Comparison of ENCODE assay signal across 1 cellular context in the genomic region with DNA sequence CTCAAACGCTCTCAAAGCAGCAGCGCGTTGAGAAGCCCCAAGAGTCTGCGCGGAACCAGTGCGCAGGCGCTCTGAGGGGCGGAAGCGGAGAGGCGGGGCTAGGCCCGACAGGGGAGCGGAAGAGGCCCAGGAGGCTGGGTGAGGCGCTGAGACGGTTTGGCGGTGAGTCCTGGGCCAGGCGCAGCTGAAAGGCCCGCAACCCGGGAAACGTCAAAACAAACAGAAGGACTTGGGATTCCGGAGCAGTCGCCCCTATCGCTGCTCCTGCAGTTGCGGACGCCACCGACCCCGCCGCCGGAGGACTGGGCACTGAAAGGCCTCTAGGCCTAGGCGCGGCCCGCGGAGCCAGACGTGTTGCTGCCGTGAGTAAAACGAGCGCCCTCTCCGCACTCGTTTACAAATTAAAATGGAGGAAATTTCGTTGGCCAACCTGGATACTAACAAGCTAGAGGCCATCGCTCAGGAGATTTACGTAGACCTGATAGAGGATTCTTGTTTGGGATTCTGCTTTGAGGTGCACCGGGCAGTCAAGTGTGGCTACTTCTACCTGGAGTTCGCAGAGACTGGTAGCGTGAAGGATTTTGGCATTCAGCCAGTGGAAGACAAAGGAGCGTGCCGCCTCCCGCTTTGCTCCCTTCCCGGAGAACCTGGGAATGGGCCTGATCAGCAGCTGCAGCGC.
A peak's percentile ranks its signal among the peaks of the same experiment; 100 is the strongest.
TF ChIP-seq lines count a peak whose summit lies in the region.

A gene with protein sequence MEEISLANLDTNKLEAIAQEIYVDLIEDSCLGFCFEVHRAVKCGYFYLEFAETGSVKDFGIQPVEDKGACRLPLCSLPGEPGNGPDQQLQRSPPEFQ (plus strand): TSS at position 129 of the 679 bp plus-strand sequence. CDS start 278 bp downstream, at position 407.

TF ChIP-seq in HepG2, 621 proteins besides CTCF, POLR2A, EP300 and RAD21 (continued from another document and continues in another):
- TF ChIP-seq, protein P1, sequence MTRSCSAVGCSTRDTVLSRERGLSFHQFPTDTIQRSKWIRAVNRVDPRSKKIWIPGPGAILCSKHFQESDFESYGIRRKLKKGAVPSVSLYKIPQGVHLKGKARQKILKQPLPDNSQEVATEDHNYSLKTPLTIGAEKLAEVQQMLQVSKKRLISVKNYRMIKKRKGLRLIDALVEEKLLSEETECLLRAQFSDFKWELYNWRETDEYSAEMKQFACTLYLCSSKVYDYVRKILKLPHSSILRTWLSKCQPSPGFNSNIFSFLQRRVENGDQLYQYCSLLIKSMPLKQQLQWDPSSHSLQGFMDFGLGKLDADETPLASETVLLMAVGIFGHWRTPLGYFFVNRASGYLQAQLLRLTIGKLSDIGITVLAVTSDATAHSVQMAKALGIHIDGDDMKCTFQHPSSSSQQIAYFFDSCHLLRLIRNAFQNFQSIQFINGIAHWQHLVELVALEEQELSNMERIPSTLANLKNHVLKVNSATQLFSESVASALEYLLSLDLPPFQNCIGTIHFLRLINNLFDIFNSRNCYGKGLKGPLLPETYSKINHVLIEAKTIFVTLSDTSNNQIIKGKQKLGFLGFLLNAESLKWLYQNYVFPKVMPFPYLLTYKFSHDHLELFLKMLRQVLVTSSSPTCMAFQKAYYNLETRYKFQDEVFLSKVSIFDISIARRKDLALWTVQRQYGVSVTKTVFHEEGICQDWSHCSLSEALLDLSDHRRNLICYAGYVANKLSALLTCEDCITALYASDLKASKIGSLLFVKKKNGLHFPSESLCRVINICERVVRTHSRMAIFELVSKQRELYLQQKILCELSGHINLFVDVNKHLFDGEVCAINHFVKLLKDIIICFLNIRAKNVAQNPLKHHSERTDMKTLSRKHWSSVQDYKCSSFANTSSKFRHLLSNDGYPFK (CRISPR knock-in tag; IDR thresholded peaks at IDR 0.05; ENCODE audit: borderline replicate concordance), result peak; percentile 77; the same call in 1 of the 2 replicates
- TF ChIP-seq CC2D1A (CRISPR knock-in tag; IDR thresholded peaks at IDR 0.05) (no peak), SNRNP70 (IDR thresholded peaks at IDR 0.05; ENCODE audit: low read depth, low read length) (no peak), GPN1 (CRISPR knock-in tag; IDR thresholded peaks at IDR 0.05; ENCODE audit: borderline replicate concordance) (no peak), ZNF33B (CRISPR knock-in tag; IDR thresholded peaks at IDR 0.05) (peak; percentile 68; the same call in 1 of the 2 replicates), KLF16 (CRISPR knock-in tag; IDR thresholded peaks at IDR 0.05) (peak in 1 of 2 experiments; percentile 84; a peak in 1 of 4 replicates), ZNF296 (CRISPR knock-in tag; conservative IDR thresholded peaks at IDR 0.05) (peak; percentile 67; the same call in 1 of the 2 replicates), ZFP82 (CRISPR knock-in tag; IDR thresholded peaks at IDR 0.05; ENCODE audit: borderline replicate concordance) (peak; percentile 95; the same call in 1 of the 2 replicates), ZKSCAN8 (CRISPR knock-in tag; IDR thresholded peaks at IDR 0.05; ENCODE audit: borderline replicate concordance) (no peak), ZNF33A (CRISPR knock-in tag; IDR thresholded peaks at IDR 0.05; ENCODE audit: borderline replicate concordance) (no peak), NCOA2 (CRISPR knock-in tag; IDR thresholded peaks at IDR 0.05) (no peak; the same call in 1 of the 2 replicates), RORA (CRISPR knock-in tag; IDR thresholded peaks at IDR 0.05) (no peak), HMG20A (CRISPR knock-in tag; IDR thresholded peaks at IDR 0.05; ENCODE audit: borderline replicate concordance) (no peak), ZNF253 (CRISPR knock-in tag; IDR thresholded peaks at IDR 0.05; ENCODE audit: borderline replicate concordance) (0 out of 2 replicates have a peak, but pooled peaks have one; percentile 29), EHMT2 (IDR thresholded peaks at IDR 0.05; ENCODE audit: borderline replicate concordance, low read depth, low read length) (no peak), PTBP1 (IDR thresholded peaks at IDR 0.05; ENCODE audit: low read depth, low read length, poor library complexity, severe bottlenecking) (no peak), ELF3 (CRISPR knock-in tag; IDR thresholded peaks at IDR 0.05) (no peak; the same call in 1 of the 2 replicates), ZNF124 (CRISPR knock-in tag; IDR thresholded peaks at IDR 0.05) (peak; percentile 80; the same call in 1 of the 2 replicates), HOXD1 (CRISPR knock-in tag; IDR thresholded peaks at IDR 0.05) (no peak), ZFP1 (CRISPR knock-in tag; IDR thresholded peaks at IDR 0.05) (no peak), ZNF629 (CRISPR knock-in tag; conservative IDR thresholded peaks at IDR 0.05) (no peak), MTA1 (CRISPR knock-in tag; IDR thresholded peaks at IDR 0.05; ENCODE audit: borderline replicate concordance) (no peak; the same call in 1 of the 2 replicates), ZNF652 (CRISPR knock-in tag; IDR thresholded peaks at IDR 0.05; ENCODE audit: borderline replicate concordance, low read depth) (0 out of 2 replicates have a peak, but pooled peaks have one; percentile 33), MEIS1 (CRISPR knock-in tag; IDR thresholded peaks at IDR 0.05; ENCODE audit: borderline replicate concordance) (0 out of 2 replicates have a peak, but pooled peaks have one; percentile 23), ZNF841 (CRISPR knock-in tag; IDR thresholded peaks at IDR 0.05; ENCODE audit: borderline replicate concordance) (0 out of 2 replicates have a peak, but pooled peaks have one; percentile 22), XBP1 (CRISPR knock-in tag; IDR thresholded peaks at IDR 0.05) (no peak), ZNF709 (CRISPR knock-in tag; IDR thresholded peaks at IDR 0.05) (peak; percentile 74; the same call in 1 of the 2 replicates), ZNF446 (CRISPR knock-in tag; IDR thresholded peaks at IDR 0.05) (peak; percentile 74; the same call in 1 of the 2 replicates), ZNF282 (IDR thresholded peaks at IDR 0.05; ENCODE audit: partially characterized antibody) (no peak), MAFF (IDR thresholded peaks at IDR 0.05; ENCODE audit: low read depth, low read length) (no peak), NFIB (CRISPR knock-in tag; IDR thresholded peaks at IDR 0.05; ENCODE audit: borderline replicate concordance) (no peak), PHF21A (CRISPR knock-in tag; IDR thresholded peaks at IDR 0.05) (peak; percentile 77; the same call in 1 of the 2 replicates), ZNF564 (CRISPR knock-in tag; IDR thresholded peaks at IDR 0.05) (no peak), TAF1 (CRISPR knock-in tag; IDR thresholded peaks at IDR 0.05) (peak; percentile 85)
- TF ChIP-seq, protein P2, sequence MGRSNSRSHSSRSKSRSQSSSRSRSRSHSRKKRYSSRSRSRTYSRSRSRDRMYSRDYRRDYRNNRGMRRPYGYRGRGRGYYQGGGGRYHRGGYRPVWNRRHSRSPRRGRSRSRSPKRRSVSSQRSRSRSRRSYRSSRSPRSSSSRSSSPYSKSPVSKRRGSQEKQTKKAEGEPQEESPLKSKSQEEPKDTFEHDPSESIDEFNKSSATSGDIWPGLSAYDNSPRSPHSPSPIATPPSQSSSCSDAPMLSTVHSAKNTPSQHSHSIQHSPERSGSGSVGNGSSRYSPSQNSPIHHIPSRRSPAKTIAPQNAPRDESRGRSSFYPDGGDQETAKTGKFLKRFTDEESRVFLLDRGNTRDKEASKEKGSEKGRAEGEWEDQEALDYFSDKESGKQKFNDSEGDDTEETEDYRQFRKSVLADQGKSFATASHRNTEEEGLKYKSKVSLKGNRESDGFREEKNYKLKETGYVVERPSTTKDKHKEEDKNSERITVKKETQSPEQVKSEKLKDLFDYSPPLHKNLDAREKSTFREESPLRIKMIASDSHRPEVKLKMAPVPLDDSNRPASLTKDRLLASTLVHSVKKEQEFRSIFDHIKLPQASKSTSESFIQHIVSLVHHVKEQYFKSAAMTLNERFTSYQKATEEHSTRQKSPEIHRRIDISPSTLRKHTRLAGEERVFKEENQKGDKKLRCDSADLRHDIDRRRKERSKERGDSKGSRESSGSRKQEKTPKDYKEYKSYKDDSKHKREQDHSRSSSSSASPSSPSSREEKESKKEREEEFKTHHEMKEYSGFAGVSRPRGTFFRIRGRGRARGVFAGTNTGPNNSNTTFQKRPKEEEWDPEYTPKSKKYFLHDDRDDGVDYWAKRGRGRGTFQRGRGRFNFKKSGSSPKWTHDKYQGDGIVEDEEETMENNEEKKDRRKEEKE (IDR thresholded peaks at IDR 0.05), result no peak
- TF ChIP-seq, protein P3, sequence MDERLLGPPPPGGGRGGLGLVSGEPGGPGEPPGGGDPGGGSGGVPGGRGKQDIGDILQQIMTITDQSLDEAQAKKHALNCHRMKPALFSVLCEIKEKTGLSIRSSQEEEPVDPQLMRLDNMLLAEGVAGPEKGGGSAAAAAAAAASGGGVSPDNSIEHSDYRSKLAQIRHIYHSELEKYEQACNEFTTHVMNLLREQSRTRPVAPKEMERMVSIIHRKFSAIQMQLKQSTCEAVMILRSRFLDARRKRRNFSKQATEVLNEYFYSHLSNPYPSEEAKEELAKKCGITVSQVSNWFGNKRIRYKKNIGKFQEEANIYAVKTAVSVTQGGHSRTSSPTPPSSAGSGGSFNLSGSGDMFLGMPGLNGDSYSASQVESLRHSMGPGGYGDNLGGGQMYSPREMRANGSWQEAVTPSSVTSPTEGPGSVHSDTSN (CRISPR knock-in tag; IDR thresholded peaks at IDR 0.05), result no peak
- TF ChIP-seq, protein P4, sequence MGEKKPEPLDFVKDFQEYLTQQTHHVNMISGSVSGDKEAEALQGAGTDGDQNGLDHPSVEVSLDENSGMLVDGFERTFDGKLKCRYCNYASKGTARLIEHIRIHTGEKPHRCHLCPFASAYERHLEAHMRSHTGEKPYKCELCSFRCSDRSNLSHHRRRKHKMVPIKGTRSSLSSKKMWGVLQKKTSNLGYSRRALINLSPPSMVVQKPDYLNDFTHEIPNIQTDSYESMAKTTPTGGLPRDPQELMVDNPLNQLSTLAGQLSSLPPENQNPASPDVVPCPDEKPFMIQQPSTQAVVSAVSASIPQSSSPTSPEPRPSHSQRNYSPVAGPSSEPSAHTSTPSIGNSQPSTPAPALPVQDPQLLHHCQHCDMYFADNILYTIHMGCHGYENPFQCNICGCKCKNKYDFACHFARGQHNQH (CRISPR knock-in tag; IDR thresholded peaks at IDR 0.05), result no peak
- TF ChIP-seq, protein P5, sequence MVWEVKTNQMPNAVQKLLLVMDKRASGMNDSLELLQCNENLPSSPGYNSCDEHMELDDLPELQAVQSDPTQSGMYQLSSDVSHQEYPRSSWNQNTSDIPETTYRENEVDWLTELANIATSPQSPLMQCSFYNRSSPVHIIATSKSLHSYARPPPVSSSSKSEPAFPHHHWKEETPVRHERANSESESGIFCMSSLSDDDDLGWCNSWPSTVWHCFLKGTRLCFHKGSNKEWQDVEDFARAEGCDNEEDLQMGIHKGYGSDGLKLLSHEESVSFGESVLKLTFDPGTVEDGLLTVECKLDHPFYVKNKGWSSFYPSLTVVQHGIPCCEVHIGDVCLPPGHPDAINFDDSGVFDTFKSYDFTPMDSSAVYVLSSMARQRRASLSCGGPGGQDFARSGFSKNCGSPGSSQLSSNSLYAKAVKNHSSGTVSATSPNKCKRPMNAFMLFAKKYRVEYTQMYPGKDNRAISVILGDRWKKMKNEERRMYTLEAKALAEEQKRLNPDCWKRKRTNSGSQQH (CRISPR knock-in tag; IDR thresholded peaks at IDR 0.05; ENCODE audit: low read depth), result no peak
- TF ChIP-seq, protein P6, sequence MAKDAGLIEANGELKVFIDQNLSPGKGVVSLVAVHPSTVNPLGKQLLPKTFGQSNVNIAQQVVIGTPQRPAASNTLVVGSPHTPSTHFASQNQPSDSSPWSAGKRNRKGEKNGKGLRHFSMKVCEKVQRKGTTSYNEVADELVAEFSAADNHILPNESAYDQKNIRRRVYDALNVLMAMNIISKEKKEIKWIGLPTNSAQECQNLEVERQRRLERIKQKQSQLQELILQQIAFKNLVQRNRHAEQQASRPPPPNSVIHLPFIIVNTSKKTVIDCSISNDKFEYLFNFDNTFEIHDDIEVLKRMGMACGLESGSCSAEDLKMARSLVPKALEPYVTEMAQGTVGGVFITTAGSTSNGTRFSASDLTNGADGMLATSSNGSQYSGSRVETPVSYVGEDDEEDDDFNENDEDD (CRISPR knock-in tag; IDR thresholded peaks at IDR 0.05; ENCODE audit: borderline replicate concordance), result peak; percentile 45; the same call in 1 of the 2 replicates
- TF ChIP-seq, protein P7, sequence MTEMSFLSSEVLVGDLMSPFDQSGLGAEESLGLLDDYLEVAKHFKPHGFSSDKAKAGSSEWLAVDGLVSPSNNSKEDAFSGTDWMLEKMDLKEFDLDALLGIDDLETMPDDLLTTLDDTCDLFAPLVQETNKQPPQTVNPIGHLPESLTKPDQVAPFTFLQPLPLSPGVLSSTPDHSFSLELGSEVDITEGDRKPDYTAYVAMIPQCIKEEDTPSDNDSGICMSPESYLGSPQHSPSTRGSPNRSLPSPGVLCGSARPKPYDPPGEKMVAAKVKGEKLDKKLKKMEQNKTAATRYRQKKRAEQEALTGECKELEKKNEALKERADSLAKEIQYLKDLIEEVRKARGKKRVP (CRISPR knock-in tag; IDR thresholded peaks at IDR 0.05), result peak in 1 of 2 experiments; percentile 33; a peak in 1 of 4 replicates
- TF ChIP-seq, protein P8, sequence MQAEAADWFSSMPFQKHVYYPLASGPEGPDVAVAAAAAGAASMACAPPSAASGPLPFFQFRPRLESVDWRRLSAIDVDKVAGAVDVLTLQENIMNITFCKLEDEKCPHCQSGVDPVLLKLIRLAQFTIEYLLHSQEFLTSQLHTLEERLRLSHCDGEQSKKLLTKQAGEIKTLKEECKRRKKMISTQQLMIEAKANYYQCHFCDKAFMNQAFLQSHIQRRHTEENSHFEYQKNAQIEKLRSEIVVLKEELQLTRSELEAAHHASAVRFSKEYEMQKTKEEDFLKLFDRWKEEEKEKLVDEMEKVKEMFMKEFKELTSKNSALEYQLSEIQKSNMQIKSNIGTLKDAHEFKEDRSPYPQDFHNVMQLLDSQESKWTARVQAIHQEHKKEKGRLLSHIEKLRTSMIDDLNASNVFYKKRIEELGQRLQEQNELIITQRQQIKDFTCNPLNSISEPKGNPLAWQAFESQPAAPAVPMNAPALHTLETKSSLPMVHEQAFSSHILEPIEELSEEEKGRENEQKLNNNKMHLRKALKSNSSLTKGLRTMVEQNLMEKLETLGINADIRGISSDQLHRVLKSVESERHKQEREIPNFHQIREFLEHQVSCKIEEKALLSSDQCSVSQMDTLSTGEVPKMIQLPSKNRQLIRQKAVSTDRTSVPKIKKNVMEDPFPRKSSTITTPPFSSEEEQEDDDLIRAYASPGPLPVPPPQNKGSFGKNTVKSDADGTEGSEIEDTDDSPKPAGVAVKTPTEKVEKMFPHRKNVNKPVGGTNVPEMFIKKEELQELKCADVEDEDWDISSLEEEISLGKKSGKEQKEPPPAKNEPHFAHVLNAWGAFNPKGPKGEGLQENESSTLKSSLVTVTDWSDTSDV (CRISPR knock-in tag; IDR thresholded peaks at IDR 0.05), result 0 out of 2 replicates have a peak, but pooled peaks have one; percentile 73
